1 cellular context compared by ENCODE assay signal in genomic region chr2:71426721-71427120, GRCh38.
TF ChIP-seq lines count a peak whose summit lies in the region.

No MANE protein-coding gene starts in this region.

TF ChIP-seq in GM12878, 131 proteins besides CTCF, POLR2A, EP300 and RAD21 (continued from another document):
- TF ChIP-seq, protein P1, sequence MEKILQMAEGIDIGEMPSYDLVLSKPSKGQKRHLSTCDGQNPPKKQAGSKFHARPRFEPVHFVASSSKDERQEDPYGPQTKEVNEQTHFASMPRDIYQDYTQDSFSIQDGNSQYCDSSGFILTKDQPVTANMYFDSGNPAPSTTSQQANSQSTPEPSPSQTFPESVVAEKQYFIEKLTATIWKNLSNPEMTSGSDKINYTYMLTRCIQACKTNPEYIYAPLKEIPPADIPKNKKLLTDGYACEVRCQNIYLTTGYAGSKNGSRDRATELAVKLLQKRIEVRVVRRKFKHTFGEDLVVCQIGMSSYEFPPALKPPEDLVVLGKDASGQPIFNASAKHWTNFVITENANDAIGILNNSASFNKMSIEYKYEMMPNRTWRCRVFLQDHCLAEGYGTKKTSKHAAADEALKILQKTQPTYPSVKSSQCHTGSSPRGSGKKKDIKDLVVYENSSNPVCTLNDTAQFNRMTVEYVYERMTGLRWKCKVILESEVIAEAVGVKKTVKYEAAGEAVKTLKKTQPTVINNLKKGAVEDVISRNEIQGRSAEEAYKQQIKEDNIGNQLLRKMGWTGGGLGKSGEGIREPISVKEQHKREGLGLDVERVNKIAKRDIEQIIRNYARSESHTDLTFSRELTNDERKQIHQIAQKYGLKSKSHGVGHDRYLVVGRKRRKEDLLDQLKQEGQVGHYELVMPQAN (conservative IDR thresholded peaks at IDR 0.05), result no peak
